In the genomic region with DNA sequence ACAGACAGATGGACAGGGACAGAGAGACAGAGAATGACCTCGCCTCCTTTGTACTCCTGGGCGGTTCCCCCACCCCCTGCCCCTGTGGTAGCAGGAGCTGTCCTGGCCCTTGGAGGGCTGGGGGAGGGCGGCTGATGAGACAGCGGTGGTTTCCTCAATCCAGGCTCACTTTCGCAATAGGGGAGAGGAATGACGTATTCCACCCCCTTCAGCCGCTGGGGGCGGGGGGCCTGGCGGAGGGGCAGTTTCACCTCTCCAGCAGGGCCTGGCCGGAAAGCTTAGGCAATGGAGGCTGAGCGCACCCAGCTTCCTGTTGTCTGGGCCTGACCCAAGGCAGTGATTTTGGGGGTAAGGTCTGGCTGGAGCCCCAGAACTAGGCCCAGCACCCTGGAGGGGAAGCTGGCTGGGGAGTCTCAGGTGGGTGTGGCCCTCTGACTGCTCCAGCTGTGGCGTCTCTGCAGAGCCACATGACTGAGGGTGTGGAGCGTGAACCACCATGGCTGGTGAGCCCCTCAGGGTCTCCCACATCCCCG, we compare ENCODE assay signal across 8 cellular contexts. TPM values are rescaled to one million over a fixed set of nuclear protein-coding genes. Genes with fewer than 3 reads are reported as not detected.
DNase-seq lines count a peak whose midpoint lies in the region; ATAC-seq and TF ChIP-seq lines count a peak whose summit lies in the region.

No MANE protein-coding gene starts in this region.

- H3K27ac ChIP-seq in ACC112 (ENCODE audit: low read depth, low read length) (peak overlapping the region; percentile 77), coronary artery (peak overlapping the region; percentile 38 to 73)

- no peak overlapping the region for H2AFZ ChIP-seq in ACC112 (ENCODE audit: low read length, unreplicated experiment)

- intact Hi-C loops in mucosa of descending colon (cut with DNase I, micrococcal nuclease): no loop called here

- TF ChIP-seq CTCF in coronary artery (IDR thresholded peaks at IDR 0.05) (no peak), mucosa of descending colon (IDR thresholded peaks at IDR 0.05) (no peak)

- no peaks in the 10 kb centered on the region for H3K79me2 ChIP-seq in ACC112 (ENCODE audit: control insufficient read depth, insufficient read depth, low read length, unreplicated experiment)

- no peaks in the 10 kb centered on the region for H3K9me3 ChIP-seq in mucosa of descending colon

- H3K4me3 ChIP-seq in ACC112 (ENCODE audit: low read depth, low read length) (peak overlapping the region; percentile 22; the same call in 1 of the 2 replicates), coronary artery (peak overlapping the region; percentile 21), mucosa of descending colon (no peak overlapping the region)

- peaks cover 68% of the 10 kb centered on the region for H3K4me1 ChIP-seq in ACC112 (ENCODE audit: control insufficient read depth, insufficient read depth, low read length, unreplicated experiment)
- peaks cover 16% of the 10 kb centered on the region for H3K4me1 ChIP-seq in mucosa of descending colon (ENCODE audit: low read depth)

- no peaks in the 10 kb centered on the region for H3K27me3 ChIP-seq in ACC112 (ENCODE audit: insufficient read depth, low read length)

- DNase-seq in M059J (ENCODE audit: low read depth) (peak; percentile 83), coronary artery (ENCODE audit: low spot score) (peak; percentile 90), mucosa of descending colon (peak; percentile 74 to 92 (median 77)), NCI-H2196 (lab: John Stamatoyannopoulos, UW; ENCODE audit: unreplicated experiment) (no peak)
- DNase-seq in activated CD4-positive, alpha-beta T cell treated with anti-CD3 and anti-CD28 coated beads, Interleukin-2, amount 50 U/mL, for 1 hour: peak; percentile 84
- DNase-seq in stimulated activated CD8-positive, alpha-beta memory T cell treated with anti-CD3 and anti-CD28 coated beads, Interleukin-7, amount 100 ng/mL, for 48 hours (ENCODE audit: extremely low read depth in 1 of 2, low read depth in 1 of 2): peak; percentile 91 to 94

- H3K36me3 ChIP-seq in ACC112 (ENCODE audit: insufficient read depth, low read length): no peaks in the 10 kb centered on the region
- H3K36me3 ChIP-seq in mucosa of descending colon (ENCODE audit: low read depth): no peaks in the 10 kb centered on the region

- ATAC-seq in GM21381 (IDR thresholded peaks at IDR 0.05; ENCODE audit: unreplicated experiment): peak; percentile 31
- peak; percentile 50 for ATAC-seq in mucosa of descending colon

RNA-seq across cellular contexts. Expression of a gene that starts 7.4 kb away (rescaled TPM):
- 3.1 and 5.6 TPM in 2 replicates for total RNA-seq in M059J (2014; rRNA removed; shearing (Covaris generic))
- 10 to 100 TPM in 2 of 3 donors, 1 to 10 TPM in 1; 7.4 to 18.1 (median 17.3) TPM for total RNA-seq in mucosa of descending colon

RNA-seq across cellular contexts. Expression of a gene that starts 32.8 kb away (rescaled TPM):
- total RNA-seq in M059J (2014; rRNA removed; shearing (Covaris generic)): not detected in 2 replicates
- under 1 TPM in 2 of 3 donors, not detected in 1; 0.19 to 0.22 TPM for total RNA-seq in mucosa of descending colon
